19 cellular contexts compared by ENCODE assay signal in genomic region chr9:114282104-114282485, GRCh38. TPM values are rescaled to one million over a fixed set of nuclear protein-coding genes. Genes with fewer than 3 reads are reported as not detected.
DNase-seq lines count a peak whose midpoint lies in the region; ATAC-seq, FAIRE-seq and TF ChIP-seq lines count a peak whose summit lies in the region.
"Had no signal": no experiment of that assay in that cellular context is flagged by ENCODE, and none has a peak within 500 bp of the region (broad histone marks: within the 10 kb centered on the region; RNA-seq: fewer than 3 reads in every experiment).

No MANE protein-coding gene starts in this region.

- no peak for FAIRE-seq in keratinocyte (lab: Jason Lieb, UNC)
- FAIRE-seq: H54, pancreas had no signal

- H3K23me2 ChIP-seq in H9 (ENCODE audit: insufficient read length, low read depth, low read length, poor library complexity, severe bottlenecking): no peaks in the 10 kb centered on the region

- peaks cover 4 to 13% of the 10 kb centered on the region in 2 experiments; a peak in 3 of 4 replicates for H3K4me1 Mint-ChIP-seq in H9
- H3K4me1 Mint-ChIP-seq: activated naive CD4-positive, alpha-beta T cell treated with anti-CD3 and anti-CD28 coated beads, Interleukin-2, amount 50 U/mL, for 24 hours had no signal

- H4K91ac ChIP-seq in H9 (ENCODE audit: insufficient read length, low read depth, low read length): no peak overlapping the region

- H2BK12ac ChIP-seq in H9 (ENCODE audit: insufficient read length, low read depth, low read length): no peak overlapping the region

- no peak overlapping the region for H4K5ac ChIP-seq in H9 (ENCODE audit: insufficient read length, low read depth, low read length)

- H4K8ac ChIP-seq in H9 (replicated peaks; ENCODE audit: insufficient read length, low read depth, low read length): no peak overlapping the region

- no peaks in the 10 kb centered on the region for H3K79me2 ChIP-seq in H9 (ENCODE audit: insufficient read depth, low read length)
- H3K79me2 ChIP-seq in keratinocyte (ENCODE audit: control insufficient read depth, insufficient read depth, low read length): peaks cover 2% of the 10 kb centered on the region

- H2AFZ ChIP-seq in H9 (ENCODE audit: low read length) (no peak overlapping the region), keratinocyte (ENCODE audit: control insufficient read depth, low read length) (no peak overlapping the region)

- POLR2A ChIA-PET in RWPE1 (lab: Yijun Ruan, JAX; ENCODE audit: low non-redundant PET): no interaction called here

- H3K27me3 ChIP-seq in H9 (ENCODE audit: insufficient read depth, low read length): no peaks in the 10 kb centered on the region
- no peaks in the 10 kb centered on the region for H3K27me3 ChIP-seq in keratinocyte (ENCODE audit: control insufficient read depth, extremely low read depth, insufficient read depth, low read length)
- H3K27me3 ChIP-seq: pancreas, thyroid gland had no signal

- H3K4me3 Mint-ChIP-seq in H9: no peak overlapping the region
- H3K4me3 Mint-ChIP-seq: activated CD8-positive, alpha-beta T cell treated with anti-CD3 and anti-CD28 coated beads, Interleukin-2, amount 10 ng/mL, durations not matched to agents 7 days and 5 days; activated naive CD4-positive, alpha-beta T cell treated with anti-CD3 and anti-CD28 coated beads, Interleukin-2, amount 50 U/mL, for 24 hours; activated T-cell treated with anti-CD3 and anti-CD28 coated beads, Interleukin-2, amount 50 U/mL, for 24 hours had no signal

- intact Hi-C loops in posterior vena cava (cut with DNase I): no loop called here

- H3K18ac ChIP-seq in H9 (ENCODE audit: insufficient read length, low read depth, low read length): no peak overlapping the region

- H3K56ac ChIP-seq in H9 (ENCODE audit: insufficient read length, low read depth, low read length): no peak overlapping the region

- ATAC-seq in GM18870 (IDR thresholded peaks at IDR 0.05; ENCODE audit: unreplicated experiment): no peak
- no peak for ATAC-seq in HG03354 (IDR thresholded peaks at IDR 0.05; ENCODE audit: poor library complexity, severe bottlenecking, unreplicated experiment)
- ATAC-seq: activated CD8-positive, alpha-beta T cell treated with anti-CD3 and anti-CD28 coated beads, Interleukin-2, amount 10 ng/mL, durations not matched to agents 7 days and 5 days; pancreas had no signal

- H3K36me3 Mint-ChIP-seq in H9 (ENCODE audit: insufficient read depth in 1 of 3, low read depth in 3 of 3): peaks cover 0 to 9% (median 2%) of the 10 kb centered on the region in 3 experiments; a peak in 3 of 7 replicates
- H3K36me3 Mint-ChIP-seq: activated naive CD4-positive, alpha-beta T cell treated with anti-CD3 and anti-CD28 coated beads, Interleukin-2, amount 50 U/mL, for 24 hours had no signal

- no peak overlapping the region for H3K23ac ChIP-seq in H9 (ENCODE audit: insufficient read length, low read depth, low read length)

- H3K9ac ChIP-seq in H9 (ENCODE audit: extremely low read depth, insufficient read length, low read length) (no peak overlapping the region), keratinocyte (ENCODE audit: control insufficient read depth, extremely low read depth, insufficient read depth, low read length) (peak overlapping the region; percentile 59)

- dilution Hi-C loops in keratinocyte (cut with MboI; ENCODE audit: extremely low pct_ligation_motif_present, low sequenced_read_pairs): no loop called here

- no peak overlapping the region for H2BK20ac ChIP-seq in H9 (ENCODE audit: low read depth, low read length, poor library complexity, severe bottlenecking)

- no peaks in the 10 kb centered on the region for H3K79me1 ChIP-seq in H9 (ENCODE audit: insufficient read depth, low read depth, low read length, poor library complexity, severe bottlenecking)

- H4K20me1 ChIP-seq in H9 (ENCODE audit: control insufficient read depth, insufficient read depth, insufficient read length): no peaks in the 10 kb centered on the region
- no peaks in the 10 kb centered on the region for H4K20me1 ChIP-seq in keratinocyte (ENCODE audit: control insufficient read depth, extremely low read depth, insufficient read depth, low read length)

- H3K9me3 Mint-ChIP-seq in H9: no peaks in the 10 kb centered on the region; a peak in 1 of 5 replicates
- H3K9me3 Mint-ChIP-seq: activated naive CD4-positive, alpha-beta T cell treated with anti-CD3 and anti-CD28 coated beads, Interleukin-2, amount 50 U/mL, for 24 hours; activated T-cell treated with anti-CD3 and anti-CD28 coated beads, Interleukin-2, amount 50 U/mL, for 24 hours had no signal

- no peak overlapping the region for H2BK5ac ChIP-seq in H9 (ENCODE audit: insufficient read length, low read length)

- H3K36me3 ChIP-seq in keratinocyte (ENCODE audit: control insufficient read depth in 2 of 2, extremely low read depth in 1 of 2, insufficient read depth in 2 of 2, low read length in 2 of 2): peaks cover 3 to 8% of the 10 kb centered on the region in 2 experiments
- H3K36me3 ChIP-seq: pancreas, thyroid gland had no signal

- no peaks in the 10 kb centered on the region for H3K9me1 ChIP-seq in keratinocyte (ENCODE audit: control insufficient read depth, extremely low read depth, insufficient read depth, low read length)

- no peak overlapping the region for H2AK5ac ChIP-seq in H9 (ENCODE audit: insufficient read length, low read length)

- H3K4me3 ChIP-seq in keratinocyte (ENCODE audit: control insufficient read depth in 2 of 3, extremely low read depth in 1 of 3, insufficient read depth in 2 of 3, low read depth in 1 of 3, low read length in 3 of 3): no peak overlapping the region
- H3K4me3 ChIP-seq: lung, pancreas, thyroid gland had no signal

- H3K14ac ChIP-seq in H9 (ENCODE audit: insufficient read depth, low read length): no peak overlapping the region

- H2BK120ac ChIP-seq in H9 (ENCODE audit: low read depth, low read length, poor library complexity, severe bottlenecking): no peak overlapping the region

- no CpG with 5 or more reads among the region's 10 CpGs for WGBS in H9 (ENCODE audit: extremely low coverage, insufficient read length, low lambda C conversion rate)

- no peak overlapping the region for H3K4ac ChIP-seq in H9 (ENCODE audit: low read depth, low read length)

- H3K27ac Mint-ChIP-seq in H9: no peak overlapping the region
- H3K27ac Mint-ChIP-seq: activated CD8-positive, alpha-beta T cell treated with anti-CD3 and anti-CD28 coated beads, Interleukin-2, amount 10 ng/mL, durations not matched to agents 7 days and 5 days; activated naive CD4-positive, alpha-beta T cell treated with anti-CD3 and anti-CD28 coated beads, Interleukin-2, amount 50 U/mL, for 24 hours; activated T-cell treated with anti-CD3 and anti-CD28 coated beads, Interleukin-2, amount 50 U/mL, for 24 hours had no signal

- no peaks in the 10 kb centered on the region; the same call in 1 of the 2 replicates for H3K27me3 Mint-ChIP-seq in H9 (ENCODE audit: low read depth)
- H3K27me3 Mint-ChIP-seq: activated naive CD4-positive, alpha-beta T cell treated with anti-CD3 and anti-CD28 coated beads, Interleukin-2, amount 50 U/mL, for 24 hours; activated T-cell treated with anti-CD3 and anti-CD28 coated beads, Interleukin-2, amount 50 U/mL, for 24 hours had no signal

- no peak overlapping the region for H2BK15ac ChIP-seq in H9 (ENCODE audit: low read depth, low read length)

- no peak for TF ChIP-seq CTCF in H9 (conservative IDR thresholded peaks at IDR 0.05)
- no peak for TF ChIP-seq CTCF in RWPE1 (conservative IDR thresholded peaks at IDR 0.05; ENCODE audit: low read depth)
- TF ChIP-seq CTCF in keratinocyte (optimal IDR thresholded peaks at IDR 0.05 in 1 of 3, IDR thresholded peaks at IDR 0.05 in 1 of 3, conservative IDR thresholded peaks at IDR 0.05 in 1 of 3; ENCODE audit: extremely low read depth in 1 of 3, insufficient read depth in 2 of 3, low read length in 3 of 3): no peak

- peak; percentile 20 for DNase-seq in H9
- no peak for DNase-seq in RWPE1 (ENCODE audit: low spot score)
- DNase-seq in keratinocyte (ENCODE audit: low read depth, low spot score): no peak
- peak; percentile 65 for DNase-seq in posterior vena cava (ENCODE audit: low spot score)
- DNase-seq in activated T-cell treated with anti-CD3 and anti-CD28 coated beads for 4 hours: no peak
- DNase-seq: activated CD8-positive, alpha-beta T cell treated with anti-CD3 and anti-CD28 coated beads, Interleukin-2, amount 10 ng/mL, durations not matched to agents 7 days and 5 days; activated T-cell treated with anti-CD3 and anti-CD28 coated beads, Interleukin-2, amount 50 U/mL, for 24 hours; stimulated activated naive CD4-positive, alpha-beta T cell; T-helper 9 cell; thyroid gland had no signal

- H3T11ph ChIP-seq in H9 (ENCODE audit: low read length): no peak overlapping the region

- H3K4me1 ChIP-seq in H9 (ENCODE audit: insufficient read depth, low read length) (no peaks in the 10 kb centered on the region), keratinocyte (ENCODE audit: control insufficient read depth, extremely low read depth, insufficient read depth, low read length) (peaks cover 45% of the 10 kb centered on the region)
- H3K4me1 ChIP-seq: pancreas, thyroid gland had no signal

- H3K27ac ChIP-seq in H9 (ENCODE audit: insufficient read length, low read depth, low read length) (no peak overlapping the region), RWPE1 (peak overlapping the region; percentile 68), keratinocyte (ENCODE audit: control insufficient read depth, insufficient read depth, low read length) (peak overlapping the region; percentile 82)
- H3K27ac ChIP-seq: pancreas, thyroid gland had no signal

- CTCF ChIA-PET in RWPE1 (lab: Yijun Ruan, JAX): interaction anchor here (0.6 to 1.0 kb wide), 3 partner anchors 127 to 423 kb away, joined by 3 to 6 read pairs (median 3); no protein-coding TSS in a partner anchor

- H3K4me2 ChIP-seq in H9 (ENCODE audit: insufficient read depth, insufficient read length, low read length): no peak overlapping the region
- peak overlapping the region; percentile 49 for H3K4me2 ChIP-seq in keratinocyte (ENCODE audit: control insufficient read depth, extremely low read depth, insufficient read depth, low read depth, low read length)

- no peaks in the 10 kb centered on the region for H3K9me3 ChIP-seq in H9 (ENCODE audit: control insufficient read depth, low read depth, low read length)
- no peaks in the 10 kb centered on the region for H3K9me3 ChIP-seq in keratinocyte (ENCODE audit: control insufficient read depth, low read depth, low read length)
- H3K9me3 ChIP-seq: pancreas, thyroid gland had no signal

RNA-seq across cellular contexts. Expression of gene ORM1, which starts 40.8 kb away (rescaled TPM):
- total RNA-seq in H9 (2021): 4.0 and 4.4 TPM in 2 replicates
- not detected in 3 replicates for polyA plus RNA-seq in keratinocyte
- polyA plus RNA-seq in keratinocyte (2011; ENCODE audit: low read depth): not detected
- not detected in 2 replicates for polyA plus RNA-seq in keratinocyte (2011; cell fraction: cytosol; rRNA removed)
- polyA plus RNA-seq in keratinocyte (2011; cell fraction: nucleus; rRNA removed): not detected in 2 replicates
- polyA plus RNA-seq in keratinocyte (2012; ENCODE audit: low replicate concordance): not detected in 2 replicates
- polyA minus RNA-seq in keratinocyte: not detected in 3 replicates
- not detected for polyA minus RNA-seq in keratinocyte (2011; cell fraction: cytosol; rRNA and poly(A)+ RNA removed)
- polyA minus RNA-seq in keratinocyte (2011; cell fraction: nucleus; rRNA and poly(A)+ RNA removed): not detected in 2 replicates
- total RNA-seq in posterior vena cava: 1 to 10 TPM in 1 of 2 donors, not detected in 1; 1.8 TPM
- total RNA-seq: activated CD8-positive, alpha-beta T cell treated with anti-CD3 and anti-CD28 coated beads, Interleukin-2, amount 10 ng/mL, durations not matched to agents 7 days and 5 days; fibroblast of lung; myocyte; RPMI7951; thyroid gland had no signal
- polyA plus RNA-seq: fibroblast of lung had no signal

RNA-seq across cellular contexts. Expression of gene ORM2, which starts 47.6 kb away (rescaled TPM):
- total RNA-seq in H9 (2021): 1.2 and 1.4 TPM in 2 replicates
- polyA plus RNA-seq in keratinocyte: not detected in 3 replicates
- polyA plus RNA-seq in keratinocyte (2011; ENCODE audit: low read depth): not detected
- polyA plus RNA-seq in keratinocyte (2011; cell fraction: cytosol; rRNA removed): not detected in 2 replicates
- not detected in 2 replicates for polyA plus RNA-seq in keratinocyte (2011; cell fraction: nucleus; rRNA removed)
- not detected in 2 replicates for polyA plus RNA-seq in keratinocyte (2012; ENCODE audit: low replicate concordance)
- polyA minus RNA-seq in keratinocyte: not detected in 3 replicates
- polyA minus RNA-seq in keratinocyte (2011; cell fraction: cytosol; rRNA and poly(A)+ RNA removed): not detected
- not detected in 2 replicates for polyA minus RNA-seq in keratinocyte (2011; cell fraction: nucleus; rRNA and poly(A)+ RNA removed)
- not detected for total RNA-seq in posterior vena cava
- total RNA-seq: activated CD8-positive, alpha-beta T cell treated with anti-CD3 and anti-CD28 coated beads, Interleukin-2, amount 10 ng/mL, durations not matched to agents 7 days and 5 days; fibroblast of lung; myocyte; RPMI7951; thyroid gland had no signal
- polyA plus RNA-seq: fibroblast of lung had no signal

Comparison
In these comparisons a context has a peak if more than half of its experiments do, and no peak if none do; other contexts are left out.
1. DNase-seq: peak in H9 (single experiment) and posterior vena cava (single experiment); none in RWPE1 (single experiment), keratinocyte (single experiment) and activated T-cell treated with anti-CD3 and anti-CD28 coated beads for 4 hours (single experiment).